1 cellular context compared by ENCODE assay signal in genomic region chr4:54233128-54233696, GRCh38.
A peak's percentile ranks its signal among the peaks of the same experiment; 100 is the strongest.
TF ChIP-seq lines count a peak whose summit lies in the region.

No MANE protein-coding gene starts in this region.

TF ChIP-seq in HEK293, 187 proteins besides CTCF, POLR2A, EP300 and RAD21 (continued from another document and continues in another):
- TF ChIP-seq PRDM4 (tag by site-specific recombination; IDR thresholded peaks at IDR 0.05) (no peak), MYNN (tag by site-specific recombination; IDR thresholded peaks at IDR 0.05; ENCODE audit: borderline replicate concordance) (no peak), PBX3 (CRISPR knock-in tag; IDR thresholded peaks at IDR 0.05) (no peak), ZFP41 (tag by site-specific recombination; IDR thresholded peaks at IDR 0.05; ENCODE audit: borderline replicate concordance) (no peak), ZNF248 (tag by site-specific recombination; IDR thresholded peaks at IDR 0.05) (no peak), ZNF184 (tag by site-specific recombination; IDR thresholded peaks at IDR 0.05) (0 out of 2 replicates have a peak, but pooled peaks have one; percentile 56), SP2 (tag by site-specific recombination; IDR thresholded peaks at IDR 0.05) (no peak), ZNF514 (tag by site-specific recombination; IDR thresholded peaks at IDR 0.05) (no peak), ZNF292 (tag by site-specific recombination; IDR thresholded peaks at IDR 0.05; ENCODE audit: borderline replicate concordance, low read depth) (no peak), SCRT2 (tag by site-specific recombination; IDR thresholded peaks at IDR 0.05) (no peak), KLF8 (tag by site-specific recombination; IDR thresholded peaks at IDR 0.05) (no peak), ZNF146 (tag by site-specific recombination; IDR thresholded peaks at IDR 0.05) (no peak), ZNF155 (tag by site-specific recombination; IDR thresholded peaks at IDR 0.05) (no peak), ZBTB17 (tag by site-specific recombination; IDR thresholded peaks at IDR 0.05) (peak; percentile 83), ZNF670 (tag by site-specific recombination; IDR thresholded peaks at IDR 0.05; ENCODE audit: low read depth) (no peak), PRDM2 (tag by site-specific recombination; IDR thresholded peaks at IDR 0.05; ENCODE audit: borderline replicate concordance) (no peak), ZNF112 (tag by site-specific recombination; IDR thresholded peaks at IDR 0.05) (no peak), REST (tag by site-specific recombination; IDR thresholded peaks at IDR 0.05) (no peak), ZNF18 (tag by site-specific recombination; IDR thresholded peaks at IDR 0.05) (no peak), TSHZ1 (tag by site-specific recombination; IDR thresholded peaks at IDR 0.05; ENCODE audit: borderline replicate concordance) (no peak), ZNF792 (tag by site-specific recombination; IDR thresholded peaks at IDR 0.05) (no peak), ZNF777 (tag by site-specific recombination; IDR thresholded peaks at IDR 0.05; ENCODE audit: borderline replicate concordance) (no peak), ZNF354C (tag by site-specific recombination; IDR thresholded peaks at IDR 0.05; ENCODE audit: borderline replicate concordance, low read depth) (no peak), ZNF701 (tag by site-specific recombination; IDR thresholded peaks at IDR 0.05) (no peak), ZNF768 (tag by site-specific recombination; IDR thresholded peaks at IDR 0.05) (no peak), YY2 (tag by site-specific recombination; IDR thresholded peaks at IDR 0.05) (no peak), ZNF350 (tag by site-specific recombination; IDR thresholded peaks at IDR 0.05) (no peak), ZNF274 (IDR thresholded peaks at IDR 0.05; ENCODE audit: low read length) (no peak), ZNF274 (tag by site-specific recombination; IDR thresholded peaks at IDR 0.05; ENCODE audit: borderline replicate concordance) (no peak), ZNF830 (tag by site-specific recombination; IDR thresholded peaks at IDR 0.05; ENCODE audit: low read depth) (no peak), ZNF324 (tag by site-specific recombination; IDR thresholded peaks at IDR 0.05) (no peak), OVOL3 (tag by site-specific recombination; IDR thresholded peaks at IDR 0.05) (no peak), HOXA7 (CRISPR knock-in tag; IDR thresholded peaks at IDR 0.05; ENCODE audit: borderline replicate concordance) (no peak), ZBTB8A (tag by site-specific recombination; IDR thresholded peaks at IDR 0.05) (peak; percentile 53), ZNF621 (tag by site-specific recombination; IDR thresholded peaks at IDR 0.05) (no peak), ZNF449 (tag by site-specific recombination; IDR thresholded peaks at IDR 0.05) (no peak), ZNF513 (tag by site-specific recombination; IDR thresholded peaks at IDR 0.05) (no peak), ZFP69B (tag by site-specific recombination; IDR thresholded peaks at IDR 0.05) (no peak), GLIS2 (tag by site-specific recombination; IDR thresholded peaks at IDR 0.05) (0 out of 2 replicates have a peak, but pooled peaks have one; percentile 62), ZNF530 (tag by site-specific recombination; IDR thresholded peaks at IDR 0.05; ENCODE audit: low read depth) (no peak), ZNF664 (tag by site-specific recombination; IDR thresholded peaks at IDR 0.05) (no peak), GFI1B (tag by site-specific recombination; IDR thresholded peaks at IDR 0.05) (no peak)
